ENCODE assay signal across 1 cellular context in the genomic region with DNA sequence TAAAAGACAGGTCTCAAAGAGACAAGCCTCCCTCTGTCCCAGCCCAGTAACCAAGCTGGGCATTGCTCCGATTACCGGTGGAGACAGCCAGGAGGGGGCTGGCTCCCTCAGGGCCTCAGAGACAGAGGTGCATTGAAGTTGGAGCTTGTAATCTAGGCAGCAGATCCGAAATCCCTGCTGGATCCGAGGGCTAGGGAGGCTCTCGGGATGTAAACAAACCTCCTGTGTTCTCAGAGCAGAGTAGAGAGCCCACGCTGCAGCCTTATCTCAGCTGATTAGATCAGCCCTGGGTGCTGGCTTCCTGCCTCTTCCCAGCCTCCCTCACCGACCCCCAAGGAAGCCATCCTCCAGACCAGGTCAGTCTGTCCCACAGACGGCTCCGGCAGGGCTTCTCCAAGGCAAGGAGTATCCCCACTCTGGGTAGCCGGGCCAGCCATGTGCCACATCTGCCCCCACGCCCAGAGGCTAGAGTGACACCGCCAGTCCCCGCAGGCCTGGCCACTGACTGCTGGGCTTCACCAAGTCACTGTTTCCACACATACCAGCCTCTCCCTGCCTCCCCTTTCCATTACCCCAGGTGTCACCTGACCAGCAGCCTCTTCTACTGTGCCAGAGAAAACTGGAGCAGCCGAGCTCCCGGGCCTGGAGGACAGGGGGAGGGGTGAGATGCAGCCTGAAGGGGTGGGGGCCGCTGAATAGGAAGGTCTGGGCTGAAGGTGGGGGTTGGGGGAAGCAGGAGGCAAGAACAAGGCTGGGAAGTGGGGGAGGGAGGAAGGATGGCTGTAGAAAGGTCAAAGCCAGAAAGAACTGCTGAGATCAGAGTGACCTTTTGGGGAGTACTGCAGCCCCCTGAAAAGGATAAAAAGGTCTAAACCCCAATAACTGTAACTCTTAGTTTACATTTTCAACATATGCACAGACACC.
TF ChIP-seq lines count a peak whose summit lies in the region.

No MANE protein-coding gene starts in this region.

TF ChIP-seq in WTC11, 78 proteins besides CTCF, POLR2A, EP300 and RAD21 (continued from another document):
- TF ChIP-seq, protein P1, sequence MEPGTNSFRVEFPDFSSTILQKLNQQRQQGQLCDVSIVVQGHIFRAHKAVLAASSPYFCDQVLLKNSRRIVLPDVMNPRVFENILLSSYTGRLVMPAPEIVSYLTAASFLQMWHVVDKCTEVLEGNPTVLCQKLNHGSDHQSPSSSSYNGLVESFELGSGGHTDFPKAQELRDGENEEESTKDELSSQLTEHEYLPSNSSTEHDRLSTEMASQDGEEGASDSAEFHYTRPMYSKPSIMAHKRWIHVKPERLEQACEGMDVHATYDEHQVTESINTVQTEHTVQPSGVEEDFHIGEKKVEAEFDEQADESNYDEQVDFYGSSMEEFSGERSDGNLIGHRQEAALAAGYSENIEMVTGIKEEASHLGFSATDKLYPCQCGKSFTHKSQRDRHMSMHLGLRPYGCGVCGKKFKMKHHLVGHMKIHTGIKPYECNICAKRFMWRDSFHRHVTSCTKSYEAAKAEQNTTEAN (CRISPR knock-in tag; IDR thresholded peaks at IDR 0.05), result no peak
- TF ChIP-seq CREB1 (CRISPR knock-in tag; IDR thresholded peaks at IDR 0.05) (no peak), NR1H2 (CRISPR knock-in tag; IDR thresholded peaks at IDR 0.05) (no peak), FOXK1 (CRISPR knock-in tag; IDR thresholded peaks at IDR 0.05) (no peak), ATF1 (CRISPR knock-in tag; IDR thresholded peaks at IDR 0.05) (no peak), JAZF1 (CRISPR knock-in tag; IDR thresholded peaks at IDR 0.05) (no peak), MYBL2 (CRISPR knock-in tag; IDR thresholded peaks at IDR 0.05) (no peak), NFATC4 (CRISPR knock-in tag; IDR thresholded peaks at IDR 0.05) (no peak), ZNF263 (CRISPR knock-in tag; IDR thresholded peaks at IDR 0.05; ENCODE audit: low read depth) (no peak), CBFB (CRISPR knock-in tag; IDR thresholded peaks at IDR 0.05; ENCODE audit: low read depth) (no peak), JUN (CRISPR knock-in tag; IDR thresholded peaks at IDR 0.05) (no peak), TCF7 (CRISPR knock-in tag; IDR thresholded peaks at IDR 0.05; ENCODE audit: low read depth) (no peak), GRHL2 (CRISPR knock-in tag; IDR thresholded peaks at IDR 0.05; ENCODE audit: insufficient replicate concordance, severe bottlenecking) (no peak), ZBTB21 (CRISPR knock-in tag; IDR thresholded peaks at IDR 0.05; ENCODE audit: borderline replicate concordance) (peak; percentile 67; the same call in 1 of the 2 replicates), ZNF396 (CRISPR knock-in tag; IDR thresholded peaks at IDR 0.05; ENCODE audit: borderline replicate concordance) (no peak)
- TF ChIP-seq, protein P2, sequence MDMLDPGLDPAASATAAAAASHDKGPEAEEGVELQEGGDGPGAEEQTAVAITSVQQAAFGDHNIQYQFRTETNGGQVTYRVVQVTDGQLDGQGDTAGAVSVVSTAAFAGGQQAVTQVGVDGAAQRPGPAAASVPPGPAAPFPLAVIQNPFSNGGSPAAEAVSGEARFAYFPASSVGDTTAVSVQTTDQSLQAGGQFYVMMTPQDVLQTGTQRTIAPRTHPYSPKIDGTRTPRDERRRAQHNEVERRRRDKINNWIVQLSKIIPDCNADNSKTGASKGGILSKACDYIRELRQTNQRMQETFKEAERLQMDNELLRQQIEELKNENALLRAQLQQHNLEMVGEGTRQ (CRISPR knock-in tag; IDR thresholded peaks at IDR 0.05), result peak; percentile 85
- TF ChIP-seq, protein P3, sequence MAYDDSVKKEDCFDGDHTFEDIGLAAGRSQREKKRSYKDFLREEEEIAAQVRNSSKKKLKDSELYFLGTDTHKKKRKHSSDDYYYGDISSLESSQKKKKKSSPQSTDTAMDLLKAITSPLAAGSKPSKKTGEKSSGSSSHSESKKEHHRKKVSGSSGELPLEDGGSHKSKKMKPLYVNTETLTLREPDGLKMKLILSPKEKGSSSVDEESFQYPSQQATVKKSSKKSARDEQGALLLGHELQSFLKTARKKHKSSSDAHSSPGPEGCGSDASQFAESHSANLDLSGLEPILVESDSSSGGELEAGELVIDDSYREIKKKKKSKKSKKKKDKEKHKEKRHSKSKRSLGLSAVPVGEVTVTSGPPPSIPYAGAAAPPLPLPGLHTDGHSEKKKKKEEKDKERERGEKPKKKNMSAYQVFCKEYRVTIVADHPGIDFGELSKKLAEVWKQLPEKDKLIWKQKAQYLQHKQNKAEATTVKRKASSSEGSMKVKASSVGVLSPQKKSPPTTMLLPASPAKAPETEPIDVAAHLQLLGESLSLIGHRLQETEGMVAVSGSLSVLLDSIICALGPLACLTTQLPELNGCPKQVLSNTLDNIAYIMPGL (CRISPR knock-in tag; IDR thresholded peaks at IDR 0.05), result no peak
- TF ChIP-seq, protein P4, sequence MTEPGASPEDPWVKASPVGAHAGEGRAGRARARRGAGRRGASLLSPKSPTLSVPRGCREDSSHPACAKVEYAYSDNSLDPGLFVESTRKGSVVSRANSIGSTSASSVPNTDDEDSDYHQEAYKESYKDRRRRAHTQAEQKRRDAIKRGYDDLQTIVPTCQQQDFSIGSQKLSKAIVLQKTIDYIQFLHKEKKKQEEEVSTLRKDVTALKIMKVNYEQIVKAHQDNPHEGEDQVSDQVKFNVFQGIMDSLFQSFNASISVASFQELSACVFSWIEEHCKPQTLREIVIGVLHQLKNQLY (CRISPR knock-in tag; IDR thresholded peaks at IDR 0.05), result no peak
- TF ChIP-seq, protein P5, sequence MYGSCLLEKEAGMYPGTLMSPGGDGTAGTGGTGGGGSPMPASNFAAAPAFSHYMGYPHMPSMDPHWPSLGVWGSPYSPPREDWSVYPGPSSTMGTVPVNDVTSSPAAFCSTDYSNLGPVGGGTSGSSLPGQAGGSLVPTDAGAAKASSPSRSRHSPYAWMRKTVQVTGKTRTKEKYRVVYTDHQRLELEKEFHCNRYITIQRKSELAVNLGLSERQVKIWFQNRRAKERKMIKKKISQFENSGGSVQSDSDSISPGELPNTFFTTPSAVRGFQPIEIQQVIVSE (CRISPR knock-in tag; IDR thresholded peaks at IDR 0.05; ENCODE audit: borderline replicate concordance), result no peak
- TF ChIP-seq, protein P6, sequence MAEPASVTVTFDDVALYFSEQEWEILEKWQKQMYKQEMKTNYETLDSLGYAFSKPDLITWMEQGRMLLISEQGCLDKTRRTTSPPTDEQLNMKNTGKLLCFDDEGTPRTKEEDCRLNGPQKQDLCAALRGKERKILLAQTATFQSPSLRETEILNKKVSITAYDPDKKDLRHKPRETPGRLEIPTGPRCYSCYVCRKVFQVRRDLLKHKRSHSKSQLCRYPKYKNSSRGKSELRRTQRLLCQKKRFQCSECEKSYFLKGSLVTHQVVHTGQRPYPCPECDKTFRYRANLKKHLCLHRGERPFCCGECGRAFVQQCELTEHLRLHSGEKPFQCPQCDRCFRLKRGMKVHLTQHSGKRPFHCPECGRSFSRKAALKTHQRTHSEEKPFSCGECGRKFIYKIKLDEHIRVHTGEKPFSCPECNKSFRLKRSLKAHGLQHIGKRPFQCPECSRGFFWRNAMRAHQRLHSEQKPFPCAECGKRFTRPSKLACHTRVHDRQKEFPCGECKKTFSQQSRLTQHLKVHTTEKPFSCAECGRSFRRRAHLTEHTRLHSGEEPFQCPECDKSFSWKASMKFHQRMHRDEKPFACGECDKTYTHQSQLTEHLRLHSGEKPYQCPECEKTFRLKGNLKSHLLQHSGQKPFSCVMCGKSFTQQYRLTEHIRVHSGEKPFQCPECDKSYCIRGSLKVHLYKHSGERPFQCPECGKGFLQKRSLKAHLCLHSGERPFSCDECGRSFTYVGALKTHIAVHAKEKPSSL (CRISPR knock-in tag; conservative IDR thresholded peaks at IDR 0.05), result no peak
- TF ChIP-seq, protein P7, sequence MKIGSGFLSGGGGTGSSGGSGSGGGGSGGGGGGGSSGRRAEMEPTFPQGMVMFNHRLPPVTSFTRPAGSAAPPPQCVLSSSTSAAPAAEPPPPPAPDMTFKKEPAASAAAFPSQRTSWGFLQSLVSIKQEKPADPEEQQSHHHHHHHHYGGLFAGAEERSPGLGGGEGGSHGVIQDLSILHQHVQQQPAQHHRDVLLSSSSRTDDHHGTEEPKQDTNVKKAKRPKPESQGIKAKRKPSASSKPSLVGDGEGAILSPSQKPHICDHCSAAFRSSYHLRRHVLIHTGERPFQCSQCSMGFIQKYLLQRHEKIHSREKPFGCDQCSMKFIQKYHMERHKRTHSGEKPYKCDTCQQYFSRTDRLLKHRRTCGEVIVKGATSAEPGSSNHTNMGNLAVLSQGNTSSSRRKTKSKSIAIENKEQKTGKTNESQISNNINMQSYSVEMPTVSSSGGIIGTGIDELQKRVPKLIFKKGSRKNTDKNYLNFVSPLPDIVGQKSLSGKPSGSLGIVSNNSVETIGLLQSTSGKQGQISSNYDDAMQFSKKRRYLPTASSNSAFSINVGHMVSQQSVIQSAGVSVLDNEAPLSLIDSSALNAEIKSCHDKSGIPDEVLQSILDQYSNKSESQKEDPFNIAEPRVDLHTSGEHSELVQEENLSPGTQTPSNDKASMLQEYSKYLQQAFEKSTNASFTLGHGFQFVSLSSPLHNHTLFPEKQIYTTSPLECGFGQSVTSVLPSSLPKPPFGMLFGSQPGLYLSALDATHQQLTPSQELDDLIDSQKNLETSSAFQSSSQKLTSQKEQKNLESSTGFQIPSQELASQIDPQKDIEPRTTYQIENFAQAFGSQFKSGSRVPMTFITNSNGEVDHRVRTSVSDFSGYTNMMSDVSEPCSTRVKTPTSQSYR (CRISPR knock-in tag; IDR thresholded peaks at IDR 0.05), result peak; percentile 97
- TF ChIP-seq, protein P8, sequence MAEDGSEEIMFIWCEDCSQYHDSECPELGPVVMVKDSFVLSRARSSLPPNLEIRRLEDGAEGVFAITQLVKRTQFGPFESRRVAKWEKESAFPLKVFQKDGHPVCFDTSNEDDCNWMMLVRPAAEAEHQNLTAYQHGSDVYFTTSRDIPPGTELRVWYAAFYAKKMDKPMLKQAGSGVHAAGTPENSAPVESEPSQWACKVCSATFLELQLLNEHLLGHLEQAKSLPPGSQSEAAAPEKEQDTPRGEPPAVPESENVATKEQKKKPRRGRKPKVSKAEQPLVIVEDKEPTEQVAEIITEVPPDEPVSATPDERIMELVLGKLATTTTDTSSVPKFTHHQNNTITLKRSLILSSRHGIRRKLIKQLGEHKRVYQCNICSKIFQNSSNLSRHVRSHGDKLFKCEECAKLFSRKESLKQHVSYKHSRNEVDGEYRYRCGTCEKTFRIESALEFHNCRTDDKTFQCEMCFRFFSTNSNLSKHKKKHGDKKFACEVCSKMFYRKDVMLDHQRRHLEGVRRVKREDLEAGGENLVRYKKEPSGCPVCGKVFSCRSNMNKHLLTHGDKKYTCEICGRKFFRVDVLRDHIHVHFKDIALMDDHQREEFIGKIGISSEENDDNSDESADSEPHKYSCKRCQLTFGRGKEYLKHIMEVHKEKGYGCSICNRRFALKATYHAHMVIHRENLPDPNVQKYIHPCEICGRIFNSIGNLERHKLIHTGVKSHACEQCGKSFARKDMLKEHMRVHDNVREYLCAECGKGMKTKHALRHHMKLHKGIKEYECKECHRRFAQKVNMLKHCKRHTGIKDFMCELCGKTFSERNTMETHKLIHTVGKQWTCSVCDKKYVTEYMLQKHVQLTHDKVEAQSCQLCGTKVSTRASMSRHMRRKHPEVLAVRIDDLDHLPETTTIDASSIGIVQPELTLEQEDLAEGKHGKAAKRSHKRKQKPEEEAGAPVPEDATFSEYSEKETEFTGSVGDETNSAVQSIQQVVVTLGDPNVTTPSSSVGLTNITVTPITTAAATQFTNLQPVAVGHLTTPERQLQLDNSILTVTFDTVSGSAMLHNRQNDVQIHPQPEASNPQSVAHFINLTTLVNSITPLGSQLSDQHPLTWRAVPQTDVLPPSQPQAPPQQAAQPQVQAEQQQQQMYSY (CRISPR knock-in tag; IDR thresholded peaks at IDR 0.05), result no peak
TF ChIP-seq in WTC11: peak in this region for 4.
